In genomic region chr17:66716236-66717026, GRCh38 we compare ENCODE assay signal across 9 cellular contexts.
DNase-seq lines count a peak whose midpoint lies in the region; ATAC-seq lines count a peak whose summit lies in the region.
"Had no signal": no experiment of that assay in that cellular context is flagged by ENCODE, and none has a peak within 500 bp of the region (broad histone marks: within the 10 kb centered on the region; RNA-seq: fewer than 3 reads in every experiment).

No MANE protein-coding gene starts in this region.

- DNase-seq in EL, result peak; percentile 11
- peak; percentile 58 for DNase-seq in NCI-H1092 treated with DMSO at 0.1 percent for 48 hours (lab: John Stamatoyannopoulos, UW)
- peak; percentile 77 for DNase-seq in astrocyte of the hippocampus (ENCODE audit: low read depth, low spot score)
- peak; percentile 17 for DNase-seq in midbrain (lab: John Stamatoyannopoulos, UW)
- no peak for DNase-seq in foreskin melanocyte
- DNase-seq: gastrocnemius medialis, spleen had no signal

- ATAC-seq in HG03175 (IDR thresholded peaks at IDR 0.05; ENCODE audit: unreplicated experiment) (no peak), GM19395 (IDR thresholded peaks at IDR 0.05; ENCODE audit: unreplicated experiment) (no peak)
